Comparison of ENCODE assay signal across 22 cellular contexts in genomic region chr22:37435970-37436603, GRCh38. TPM values are rescaled to one million over a fixed set of nuclear protein-coding genes. Genes with fewer than 3 reads are reported as not detected.
"Had no signal": no experiment of that assay in that cellular context is flagged by ENCODE, and none has a peak within 500 bp of the region (broad histone marks: within the 10 kb centered on the region; RNA-seq: fewer than 3 reads in every experiment).

No MANE protein-coding gene starts in this region.

- H3K27ac Mint-ChIP-seq: effector memory CD8-positive, alpha-beta T cell; immature natural killer cell; memory B cell; nephron; progenitor cell of endocrine pancreas had no signal

- H3K4me3 ChIP-seq: esophagus muscularis mucosa, gastroesophageal sphincter, left ventricle myocardium inferior, lower lobe of right lung, pancreas, smooth muscle cell had no signal

- H3K9me3 ChIP-seq: lower lobe of right lung, neutrophil, pancreas had no signal

- H3K4me1 ChIP-seq: gastroesophageal sphincter, left ventricle myocardium inferior, lower lobe of right lung, pancreas had no signal

- H3K9me3 Mint-ChIP-seq: effector memory CD8-positive, alpha-beta T cell; memory B cell had no signal

- H3K4me1 Mint-ChIP-seq: immature natural killer cell, memory B cell had no signal

- FAIRE-seq: kidney, pancreas had no signal

- H3K27me3 ChIP-seq: pancreas had no signal

- DNase-seq: effector memory CD8-positive, alpha-beta T cell; glutamatergic neuron; immature natural killer cell; left cardiac atrium; left ventricle myocardium inferior; lower lobe of right lung; midbrain; naive B cell; pancreas; right cardiac atrium; stimulated activated CD4-positive, alpha-beta T cell treated with anti-CD3 and anti-CD28 coated beads, Interleukin-2, amount 100 ng/mL, for 48 hours; stimulated activated naive CD4-positive, alpha-beta T cell treated with Interleukin-2 at 50 U/mL for 16 hours; trophoblast cell had no signal

- ATAC-seq: effector memory CD8-positive, alpha-beta T cell; gastroesophageal sphincter; left cardiac atrium; lower lobe of right lung; pancreas; right cardiac atrium had no signal

- H3K27ac ChIP-seq: epithelial cell of prostate, esophagus muscularis mucosa, gastroesophageal sphincter, left ventricle myocardium inferior, lower lobe of right lung, neutrophil, pancreas had no signal

- H3K36me3 ChIP-seq: esophagus muscularis mucosa, gastroesophageal sphincter, left ventricle myocardium inferior, lower lobe of right lung, neutrophil, pancreas had no signal

- H3K4me3 Mint-ChIP-seq: effector memory CD8-positive, alpha-beta T cell; immature natural killer cell; memory B cell; nephron had no signal

- H3K4me2 ChIP-seq: smooth muscle cell had no signal

RNA-seq across cellular contexts. Expression of gene ELFN2, which starts 8.8 kb away (rescaled TPM):
- total RNA-seq: left ventricle myocardium inferior had no signal

RNA-seq across cellular contexts. Expression of gene MFNG, which starts 50.1 kb away (rescaled TPM):
- total RNA-seq: smooth muscle cell had no signal
